Comparison of ENCODE assay signal across 12 cellular contexts in genomic region chr5:157354825-157355224, GRCh38.
DNase-seq lines count a peak whose midpoint lies in the region; ATAC-seq and TF ChIP-seq lines count a peak whose summit lies in the region.
"Had no signal": no experiment of that assay in that cellular context is flagged by ENCODE, and none has a peak within 500 bp of the region (broad histone marks: within the 10 kb centered on the region; RNA-seq: fewer than 3 reads in every experiment).

No MANE protein-coding gene starts in this region.

- H3K36me3 Mint-ChIP-seq in endothelial cell (ENCODE audit: low read depth, unreplicated experiment): peaks cover 5% of the 10 kb centered on the region
- H3K36me3 Mint-ChIP-seq in stimulated activated effector memory CD8-positive, alpha-beta T cell treated with anti-CD3 and anti-CD28 coated beads, Interleukin-12 subunit alpha, Interleukin-12 subunit beta, amount 100 ng/mL, for 72 hours: peaks cover 92% of the 10 kb centered on the region

- no peaks in the 10 kb centered on the region for H3K27me3 Mint-ChIP-seq in endothelial cell (ENCODE audit: unreplicated experiment)

- 55 to 64% methylated on average over 4 of the region's 4 CpGs for WGBS in heart right ventricle, 2 donors
- WGBS in esophagus squamous epithelium, 2 donors: 54 to 77% methylated on average over 4 of the region's 4 CpGs

- intact Hi-C loops in heart right ventricle (cut with DNase I) (no loop called here), cardiac septum (cut with DNase I) (no loop called here), esophagus squamous epithelium (cut with DNase I) (no loop called here)

- no peaks in the 10 kb centered on the region for H3K9me3 Mint-ChIP-seq in endothelial cell (ENCODE audit: unreplicated experiment)
- H3K9me3 Mint-ChIP-seq in stimulated activated effector memory CD8-positive, alpha-beta T cell treated with anti-CD3 and anti-CD28 coated beads, Interleukin-12 subunit alpha, Interleukin-12 subunit beta, amount 100 ng/mL, for 72 hours: no peaks in the 10 kb centered on the region

- no peaks in the 10 kb centered on the region for H3K4me1 Mint-ChIP-seq in endothelial cell (ENCODE audit: unreplicated experiment)
- H3K4me1 Mint-ChIP-seq in stimulated activated effector memory CD8-positive, alpha-beta T cell treated with anti-CD3 and anti-CD28 coated beads, Interleukin-12 subunit alpha, Interleukin-12 subunit beta, amount 100 ng/mL, for 72 hours: peaks cover 59% of the 10 kb centered on the region

- peaks cover 0 to 3% (median 0%) of the 10 kb centered on the region in 9 donors for H3K4me1 ChIP-seq in heart right ventricle
- H3K4me1 ChIP-seq in esophagus squamous epithelium: no peaks in the 10 kb centered on the region
- H3K4me1 ChIP-seq: tibial artery had no signal

- H3K27me3 ChIP-seq in heart right ventricle (no peaks in the 10 kb centered on the region), esophagus squamous epithelium (no peaks in the 10 kb centered on the region)
- H3K27me3 ChIP-seq: tibial artery had no signal

- DNase-seq in heart right ventricle (no peak), cardiac septum (ENCODE audit: low spot score) (no peak), NCI-H69 (lab: John Stamatoyannopoulos, UW) (peak; percentile 10), endothelial cell (ENCODE audit: low spot score) (peak; percentile 27), esophagus squamous epithelium (lab: John Stamatoyannopoulos, UW) (no peak)
- no peak for DNase-seq in stimulated activated effector memory CD8-positive, alpha-beta T cell treated with anti-CD3 and anti-CD28 coated beads, Interleukin-12 subunit alpha, Interleukin-12 subunit beta, amount 100 ng/mL, for 72 hours (ENCODE audit: low spot score in 2 of 2)
- no peak for DNase-seq in NK-92 treated with Interleukin-12 subunit alpha and Interleukin-12 subunit beta, amount 100 ng/mL, for 24 hours (lab: John Stamatoyannopoulos, UW)
- DNase-seq: activated CD4-positive, alpha-beta T cell treated with anti-CD3 and anti-CD28 coated beads for 4 hours; stimulated activated CD4-positive, alpha-beta T cell treated with anti-CD3 and anti-CD28 coated beads, Interleukin-2, amount 100 ng/mL, for 48 hours; tibial artery had no signal

- peak in 5 of 9 donors; percentile 16 to 29 (median 19) for TF ChIP-seq CTCF in heart right ventricle (IDR thresholded peaks at IDR 0.05)
- peak; percentile 51 for TF ChIP-seq CTCF in endothelial cell (IDR thresholded peaks at IDR 0.05; ENCODE audit: unreplicated experiment)
- TF ChIP-seq CTCF in esophagus squamous epithelium (IDR thresholded peaks at IDR 0.05): no peak

- no peak for TF ChIP-seq POLR2A in esophagus squamous epithelium (IDR thresholded peaks at IDR 0.05)

- peak in 1 of 8 donors; percentile 24 for ATAC-seq in heart right ventricle
- ATAC-seq in stimulated activated effector memory CD8-positive, alpha-beta T cell treated with anti-CD3 and anti-CD28 coated beads, Interleukin-12 subunit alpha, Interleukin-12 subunit beta, amount 100 ng/mL, for 72 hours: no peak
- ATAC-seq in HG03442 (IDR thresholded peaks at IDR 0.05; ENCODE audit: unreplicated experiment): no peak

- no peak overlapping the region for H3K4me3 Mint-ChIP-seq in endothelial cell (ENCODE audit: unreplicated experiment)
- H3K4me3 Mint-ChIP-seq in stimulated activated effector memory CD8-positive, alpha-beta T cell treated with anti-CD3 and anti-CD28 coated beads, Interleukin-12 subunit alpha, Interleukin-12 subunit beta, amount 100 ng/mL, for 72 hours: no peak overlapping the region

- no peak overlapping the region for H3K27ac Mint-ChIP-seq in endothelial cell (ENCODE audit: unreplicated experiment)
- peak overlapping the region; percentile 82 for H3K27ac Mint-ChIP-seq in stimulated activated effector memory CD8-positive, alpha-beta T cell treated with anti-CD3 and anti-CD28 coated beads, Interleukin-12 subunit alpha, Interleukin-12 subunit beta, amount 100 ng/mL, for 72 hours

- H3K36me3 ChIP-seq in heart right ventricle (peaks cover 0 to 37% (median 0%) of the 10 kb centered on the region in 9 donors), esophagus squamous epithelium (no peaks in the 10 kb centered on the region)
- H3K36me3 ChIP-seq: tibial artery had no signal

- H3K9me3 ChIP-seq in heart right ventricle (no peaks in the 10 kb centered on the region), esophagus squamous epithelium (no peaks in the 10 kb centered on the region)
- H3K9me3 ChIP-seq: tibial artery had no signal

- H3K4me3 ChIP-seq in heart right ventricle: no peak overlapping the region
- no peak overlapping the region for H3K4me3 ChIP-seq in esophagus squamous epithelium
- H3K4me3 ChIP-seq: tibial artery had no signal

- H3K27ac ChIP-seq in heart right ventricle: no peak overlapping the region
- H3K27ac ChIP-seq in esophagus squamous epithelium: no peak overlapping the region
- H3K27ac ChIP-seq: KMS-11, tibial artery had no signal

Comparison
In these comparisons a context has a peak if more than half of its experiments do, and no peak if none do; other contexts are left out.
1. DNase-seq: peak in NCI-H69 (single experiment) and endothelial cell (single experiment); none in heart right ventricle (0 of 2), cardiac septum (single experiment), stimulated activated effector memory CD8-positive, alpha-beta T cell treated with anti-CD3 and anti-CD28 coated beads, Interleukin-12 subunit alpha, Interleukin-12 subunit beta, amount 100 ng/mL, for 72 hours (0 of 2), esophagus squamous epithelium (single experiment) and NK-92 treated with Interleukin-12 subunit alpha and Interleukin-12 subunit beta, amount 100 ng/mL, for 24 hours (single experiment).
2. CTCF ChIP-seq: peak in heart right ventricle (5 of 9) and endothelial cell (single experiment); none in esophagus squamous epithelium (0 of 6).